In the genomic region with DNA sequence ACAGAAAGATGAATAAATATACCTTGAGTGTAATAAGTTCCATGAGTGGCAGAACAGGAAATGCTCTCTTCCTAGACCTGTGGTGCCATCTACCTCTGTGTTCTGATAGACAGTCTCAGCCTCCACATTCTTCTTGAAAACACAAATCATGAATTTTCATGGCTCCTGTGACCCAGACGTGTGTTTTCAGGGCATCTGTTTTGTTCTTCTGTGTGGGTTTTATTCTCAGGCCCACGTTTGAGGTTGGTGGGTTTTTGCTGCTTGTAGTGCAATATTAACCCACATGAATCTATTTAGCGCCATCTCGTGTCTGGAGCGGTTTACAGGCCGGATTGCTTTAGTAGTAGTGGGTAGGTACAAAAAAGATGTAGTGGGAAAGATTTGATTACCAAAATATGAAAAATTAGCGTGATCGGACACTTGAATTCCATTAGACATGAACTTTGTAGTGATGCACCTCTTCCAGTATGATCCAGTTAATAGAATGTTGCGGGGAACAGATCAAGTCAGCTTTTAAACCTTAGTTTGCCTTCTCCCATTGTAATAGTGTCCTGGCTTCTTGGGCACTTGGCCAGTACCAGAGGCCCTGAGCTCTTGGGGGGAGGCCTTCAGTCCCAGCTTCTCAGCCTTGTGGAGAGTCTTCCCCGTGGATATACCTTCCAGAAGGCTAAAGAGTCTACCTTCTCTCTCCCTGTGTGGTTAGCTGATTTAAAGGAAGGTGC, we compare ENCODE assay signal across 9 cellular contexts.
A peak's percentile ranks its signal among the peaks of the same experiment; 100 is the strongest.
DNase-seq lines count a peak whose midpoint lies in the region; ATAC-seq and TF ChIP-seq lines count a peak whose summit lies in the region.
"Had no signal": no experiment of that assay in that cellular context is flagged by ENCODE, and none has a peak within 500 bp of the region (broad histone marks: within the 10 kb centered on the region; RNA-seq: fewer than 3 reads in every experiment).

No MANE protein-coding gene starts in this region.

- peak; percentile 81 for DNase-seq in DMS 273 (lab: John Stamatoyannopoulos, UW; ENCODE audit: unreplicated experiment)
- no peak for DNase-seq in DMS 273 treated with DMSO at 0.1 percent for 48 hours (lab: John Stamatoyannopoulos, UW)
- DNase-seq in OCI-M1 (lab: John Stamatoyannopoulos, UW): peak; percentile 67
- DNase-seq in endodermal cell: peak; percentile 79
- DNase-seq in mucosa of descending colon: peak in 1 of 3 donors; percentile 82
- no peak for DNase-seq in CD8-positive, alpha-beta memory T cell
- DNase-seq: activated B cell treated with CpG ODN at 0.5 μM for 24 hours had no signal

- TF ChIP-seq CTCF in endodermal cell (conservative IDR thresholded peaks at IDR 0.05): peak; percentile 81
- TF ChIP-seq CTCF in mucosa of descending colon (IDR thresholded peaks at IDR 0.05): no peak

- no peak overlapping the region for H3K27ac Mint-ChIP-seq in endodermal cell
- H3K27ac Mint-ChIP-seq in CD8-positive, alpha-beta memory T cell: peak overlapping the region in 2 of 8 donors; percentile 24 to 38
- H3K27ac Mint-ChIP-seq: activated B cell treated with CpG ODN at 0.5 μM for 24 hours had no signal

- no peaks in the 10 kb centered on the region for H3K27me3 ChIP-seq in endodermal cell (ENCODE audit: control insufficient read depth, insufficient read depth, low read length, poor library complexity, severe bottlenecking)
- no peaks in the 10 kb centered on the region for H3K27me3 ChIP-seq in CD8-positive, alpha-beta memory T cell (ENCODE audit: insufficient read depth, low read length, poor library complexity, severe bottlenecking)

- H3K27me3 Mint-ChIP-seq in endodermal cell (ENCODE audit: insufficient read depth): no peaks in the 10 kb centered on the region
- no peaks in the 10 kb centered on the region for H3K27me3 Mint-ChIP-seq in CD8-positive, alpha-beta memory T cell

- 26 to 39% methylated on average over 8 to 10 of the region's 10 CpGs for WGBS in endodermal cell (ENCODE audit: insufficient coverage in 1 of 2, insufficient read length in 1 of 2), 2 experiments

- no peak overlapping the region for H3K9ac ChIP-seq in endodermal cell (ENCODE audit: extremely low read depth, low read length, poor library complexity, severe bottlenecking)

- H3K4me3 ChIP-seq in endodermal cell (ENCODE audit: low read length) (no peak overlapping the region), mucosa of descending colon (no peak overlapping the region)
- H3K4me3 ChIP-seq in CD8-positive, alpha-beta memory T cell (ENCODE audit: low read length): no peak overlapping the region

- H3K4me1 ChIP-seq in endodermal cell (ENCODE audit: control insufficient read depth, insufficient read depth, low read length): no peaks in the 10 kb centered on the region
- peaks cover 4% of the 10 kb centered on the region for H3K4me1 ChIP-seq in mucosa of descending colon (ENCODE audit: low read depth)
- no peaks in the 10 kb centered on the region for H3K4me1 ChIP-seq in CD8-positive, alpha-beta memory T cell (ENCODE audit: insufficient read depth, low read length)

- no peaks in the 10 kb centered on the region for H3K9me3 ChIP-seq in endodermal cell (ENCODE audit: control insufficient read depth, low read length)
- no peaks in the 10 kb centered on the region for H3K9me3 ChIP-seq in mucosa of descending colon
- H3K9me3 ChIP-seq in CD8-positive, alpha-beta memory T cell (ENCODE audit: low read length): no peaks in the 10 kb centered on the region

- peaks cover 7% of the 10 kb centered on the region for H3K4me1 Mint-ChIP-seq in endodermal cell
- H3K4me1 Mint-ChIP-seq in CD8-positive, alpha-beta memory T cell: peaks cover 0 to 3% (median 0%) of the 10 kb centered on the region in 3 donors
- H3K4me1 Mint-ChIP-seq: activated B cell treated with CpG ODN at 0.5 μM for 24 hours had no signal

- no peaks in the 10 kb centered on the region for H3K36me3 Mint-ChIP-seq in endodermal cell (ENCODE audit: low read depth)
- H3K36me3 Mint-ChIP-seq in CD8-positive, alpha-beta memory T cell: no peaks in the 10 kb centered on the region

- no peak overlapping the region for H3K27ac ChIP-seq in endodermal cell (ENCODE audit: low read depth, low read length)
- H3K27ac ChIP-seq in CD8-positive, alpha-beta memory T cell (ENCODE audit: low read depth, low read length): no peak overlapping the region

- H3K36me3 ChIP-seq in endodermal cell (ENCODE audit: control insufficient read depth, insufficient read depth, low read length) (no peaks in the 10 kb centered on the region), mucosa of descending colon (ENCODE audit: low read depth) (no peaks in the 10 kb centered on the region)
- no peaks in the 10 kb centered on the region for H3K36me3 ChIP-seq in CD8-positive, alpha-beta memory T cell (ENCODE audit: insufficient read depth, low read length)

- POLR2A ChIA-PET in CD8-positive, alpha-beta memory T cell (lab: Charles Lee): no interaction called here

- ATAC-seq in HG03159 (IDR thresholded peaks at IDR 0.05; ENCODE audit: unreplicated experiment): peak; percentile 72
- peak; percentile 69 for ATAC-seq in mucosa of descending colon
- ATAC-seq in GM21381 (IDR thresholded peaks at IDR 0.05; ENCODE audit: unreplicated experiment): no peak

- CTCF ChIA-PET in CD8-positive, alpha-beta memory T cell (lab: Charles Lee): no interaction called here

- H3K9me3 Mint-ChIP-seq in endodermal cell: no peaks in the 10 kb centered on the region
- no peaks in the 10 kb centered on the region for H3K9me3 Mint-ChIP-seq in CD8-positive, alpha-beta memory T cell
- H3K9me3 Mint-ChIP-seq: activated B cell treated with CpG ODN at 0.5 μM for 24 hours had no signal

- no peak overlapping the region for H3K4me3 Mint-ChIP-seq in endodermal cell
- H3K4me3 Mint-ChIP-seq in CD8-positive, alpha-beta memory T cell: no peak overlapping the region
- H3K4me3 Mint-ChIP-seq: activated B cell treated with CpG ODN at 0.5 μM for 24 hours had no signal

- intact Hi-C loops in mucosa of descending colon (cut with DNase I, micrococcal nuclease): loop anchor here in 1 of 2 donors (10.0 kb wide), 1 partner anchor 93 kb away; no protein-coding TSS in a partner anchor

Comparison
In these comparisons a context has a peak if more than half of its experiments do, and no peak if none do; other contexts are left out.
1. DNase-seq: peak in DMS 273 (single experiment), OCI-M1 (single experiment) and endodermal cell (single experiment); none in DMS 273 treated with DMSO at 0.1 percent for 48 hours (single experiment) and CD8-positive, alpha-beta memory T cell (0 of 5).